ENCODE assay signal across 22 cellular contexts in genomic region chr1:94731891-94732290, GRCh38.
"Had no signal": no experiment of that assay in that cellular context is flagged by ENCODE, and none has a peak within 500 bp of the region (broad histone marks: within the 10 kb centered on the region; RNA-seq: fewer than 3 reads in every experiment).

No MANE protein-coding gene starts in this region.

- H3K36me3 ChIP-seq: adrenal gland, WERI-Rb-1 had no signal

- H3K27ac ChIP-seq: adrenal gland, body of pancreas, WERI-Rb-1 had no signal

- H3K4me3 ChIP-seq: adrenal gland, body of pancreas had no signal

- H3K9me3 Mint-ChIP-seq: activated CD4-positive, alpha-beta memory T cell treated with anti-CD3 and anti-CD28 coated beads, Interleukin-2, amount 10 ng/mL, durations not matched to agents 7 days and 5 days; activated naive CD8-positive, alpha-beta T cell treated with anti-CD3 and anti-CD28 coated beads, Interleukin-2, amount 10 ng/mL, durations not matched to agents 7 days and 5 days; T-cell had no signal

- H3K27me3 ChIP-seq: adrenal gland, body of pancreas had no signal

- H3K27ac Mint-ChIP-seq: activated CD4-positive, alpha-beta memory T cell treated with anti-CD3 and anti-CD28 coated beads, Interleukin-2, amount 10 ng/mL, durations not matched to agents 7 days and 5 days; activated CD4-positive, alpha-beta T cell treated with anti-CD3 and anti-CD28 coated beads for 36 hours; activated naive CD8-positive, alpha-beta T cell treated with anti-CD3 and anti-CD28 coated beads, Interleukin-2, amount 10 ng/mL, durations not matched to agents 7 days and 5 days; T-cell had no signal

- H3K36me3 Mint-ChIP-seq: activated naive CD8-positive, alpha-beta T cell treated with anti-CD3 and anti-CD28 coated beads, Interleukin-2, amount 10 ng/mL, durations not matched to agents 7 days and 5 days; T-cell had no signal

- H3K9me3 ChIP-seq: adrenal gland, body of pancreas had no signal

- DNase-seq: activated CD4-positive, alpha-beta memory T cell treated with anti-CD3 and anti-CD28 coated beads, Interleukin-2, amount 10 ng/mL, durations not matched to agents 7 days and 5 days; activated CD4-positive, alpha-beta T cell treated with anti-CD3 and anti-CD28 coated beads for 36 hours; activated CD4-positive, alpha-beta T cell treated with anti-CD3 and anti-CD28 coated beads, Interleukin-2, amount 50 U/mL, for 1 hour; activated CD8-positive, alpha-beta memory T cell treated with anti-CD3 and anti-CD28 coated beads, Interleukin-2, amount 50 U/mL, for 4 hours; activated naive CD4-positive, alpha-beta T cell treated with anti-CD3 and anti-CD28 coated beads, Interleukin-2, amount 50 U/mL, for 16 hours; activated naive CD8-positive, alpha-beta T cell treated with anti-CD3 and anti-CD28 coated beads, Interleukin-2, amount 10 ng/mL, durations not matched to agents 7 days and 5 days; activated T-cell treated with anti-CD3 and anti-CD28 coated beads, Interleukin-2, amount 50 U/mL, for 1 hour; adrenal gland; aorta; body of pancreas; central memory CD4-positive, alpha-beta T cell; MM.1S; NCI-H1105; NCI-H1436; NCI-H1694 treated with DMSO at 0.1 percent for 48 hours; NCI-H2081; NCI-H510A treated with DMSO at 0.1 percent for 48 hours; NCI-H69; NK-92 treated with Interleukin-12 subunit alpha and Interleukin-12 subunit beta, amount 100 ng/mL, for 24 hours; SHP77 treated with DMSO at 0.1 percent for 48 hours; T-cell; WERI-Rb-1 had no signal

- H3K4me1 Mint-ChIP-seq: T-cell had no signal

- ATAC-seq: activated CD4-positive, alpha-beta T cell treated with anti-CD3 and anti-CD28 coated beads for 36 hours; body of pancreas; T-cell had no signal

- H3K4me3 Mint-ChIP-seq: activated CD4-positive, alpha-beta memory T cell treated with anti-CD3 and anti-CD28 coated beads, Interleukin-2, amount 10 ng/mL, durations not matched to agents 7 days and 5 days; activated CD4-positive, alpha-beta T cell treated with anti-CD3 and anti-CD28 coated beads for 36 hours; activated naive CD8-positive, alpha-beta T cell treated with anti-CD3 and anti-CD28 coated beads, Interleukin-2, amount 10 ng/mL, durations not matched to agents 7 days and 5 days; T-cell had no signal
